12 cellular contexts compared by ENCODE assay signal in genomic region chr3:4583441-4583840, GRCh38.
DNase-seq lines count a peak whose midpoint lies in the region; ATAC-seq and TF ChIP-seq lines count a peak whose summit lies in the region.
"Had no signal": no experiment of that assay in that cellular context is flagged by ENCODE, and none has a peak within 500 bp of the region (broad histone marks: within the 10 kb centered on the region; RNA-seq: fewer than 3 reads in every experiment).

No MANE protein-coding gene starts in this region.

- WGBS in upper lobe of left lung, 2 donors = 25 to 46% methylated on average over 5 of the region's 5 CpGs

- no peak for ATAC-seq in naive thymus-derived CD4-positive, alpha-beta T cell
- ATAC-seq in upper lobe of left lung (ENCODE audit: low FRiP score in 2 of 2) = peak in 1 of 2 donors; percentile 62
- no peak for ATAC-seq in HG03520 (IDR thresholded peaks at IDR 0.05; ENCODE audit: unreplicated experiment)
- no peak for ATAC-seq in GM19035 (IDR thresholded peaks at IDR 0.05; ENCODE audit: unreplicated experiment)

- H3K36me3 Mint-ChIP-seq in activated naive CD4-positive, alpha-beta T cell treated with anti-CD3 and anti-CD28 coated beads, Interleukin-2, amount 50 U/mL, for 24 hours = no peaks in the 10 kb centered on the region
- H3K36me3 Mint-ChIP-seq in activated naive CD4-positive, alpha-beta T cell treated with anti-CD3 and anti-CD28 coated beads for 36 hours (ENCODE audit: low read depth) = no peaks in the 10 kb centered on the region
- no peaks in the 10 kb centered on the region for H3K36me3 Mint-ChIP-seq in naive thymus-derived CD4-positive, alpha-beta T cell
- H3K36me3 Mint-ChIP-seq: IgD-negative memory B cell had no signal

- H3K4me3 Mint-ChIP-seq in activated naive CD4-positive, alpha-beta T cell treated with anti-CD3 and anti-CD28 coated beads, Interleukin-2, amount 50 U/mL, for 24 hours = no peak overlapping the region
- no peak overlapping the region for H3K4me3 Mint-ChIP-seq in activated naive CD4-positive, alpha-beta T cell treated with anti-CD3 and anti-CD28 coated beads for 36 hours
- peak overlapping the region in 1 of 10 donors; percentile 8 for H3K4me3 Mint-ChIP-seq in naive thymus-derived CD4-positive, alpha-beta T cell

- DNase-seq in activated naive CD4-positive, alpha-beta T cell treated with anti-CD3 and anti-CD28 coated beads for 36 hours = no peak
- peak; percentile 78 for DNase-seq in fibroblast of pulmonary artery (ENCODE audit: low read depth)
- no peak for DNase-seq in naive thymus-derived CD4-positive, alpha-beta T cell
- peak in 1 of 2 donors; percentile 30 for DNase-seq in upper lobe of left lung
- DNase-seq in NCI-H2171 treated with DMSO at 0.1 percent for 48 hours (lab: John Stamatoyannopoulos, UW) = no peak
- DNase-seq: activated CD4-positive, alpha-beta T cell treated with anti-CD3 and anti-CD28 coated beads, Interleukin-2, amount 50 U/mL, for 4 hours; amniotic stem cell; NCI-H2171 had no signal

- TF ChIP-seq EP300 in upper lobe of left lung (IDR thresholded peaks at IDR 0.05) = no peak

- intact Hi-C loops in activated naive CD4-positive, alpha-beta T cell treated with anti-CD3 and anti-CD28 coated beads for 36 hours (cut with micrococcal nuclease) = loop anchor here (5.0 kb wide), 2 partner anchors 324 to 1406 kb away; partner anchors contain the start of gene CRBN
- intact Hi-C loops in naive thymus-derived CD4-positive, alpha-beta T cell (cut with micrococcal nuclease) = loop anchor here in 1 of 2 donors (2.0 kb wide), 2 partner anchors 15 to 91 kb away; partner anchors contain the start of gene ITPR1

- TF ChIP-seq CTCF in fibroblast of pulmonary artery (IDR thresholded peaks at IDR 0.05; ENCODE audit: low read length, missing control alignments) (no peak), upper lobe of left lung (IDR thresholded peaks at IDR 0.05) (no peak)

- H3K9me3 ChIP-seq in naive thymus-derived CD4-positive, alpha-beta T cell (ENCODE audit: control insufficient read depth in 2 of 3, low read length in 3 of 3) = no peaks in the 10 kb centered on the region
- no peaks in the 10 kb centered on the region for H3K9me3 ChIP-seq in upper lobe of left lung

- CTCF ChIA-PET in activated naive CD4-positive, alpha-beta T cell treated with anti-CD3 and anti-CD28 coated beads for 36 hours (lab: Charles Lee) = interaction anchor here (0.6 to 2.0 kb wide), 6 partner anchors 10 to 233 kb away, joined by 3 to 7 read pairs (median 4); no protein-coding TSS in a partner anchor
- CTCF ChIA-PET in naive thymus-derived CD4-positive, alpha-beta T cell (lab: Charles Lee) = interaction anchor here (1.1 to 1.5 kb wide), 3 partner anchors 11 to 229 kb away, joined by 3 to 4 read pairs (median 3); no protein-coding TSS in a partner anchor

- H3K27ac Mint-ChIP-seq in activated naive CD4-positive, alpha-beta T cell treated with anti-CD3 and anti-CD28 coated beads, Interleukin-2, amount 50 U/mL, for 24 hours = peak overlapping the region; percentile 59
- no peak overlapping the region for H3K27ac Mint-ChIP-seq in activated naive CD4-positive, alpha-beta T cell treated with anti-CD3 and anti-CD28 coated beads for 36 hours
- H3K27ac Mint-ChIP-seq in naive thymus-derived CD4-positive, alpha-beta T cell = peak overlapping the region in 6 of 9 donors; percentile 47 to 88 (median 72)

- no peaks in the 10 kb centered on the region for H3K36me3 ChIP-seq in naive thymus-derived CD4-positive, alpha-beta T cell (ENCODE audit: control insufficient read depth in 2 of 3, insufficient read depth in 3 of 3, low read length in 3 of 3)
- H3K36me3 ChIP-seq in upper lobe of left lung = no peaks in the 10 kb centered on the region

- no peaks in the 10 kb centered on the region for H3K27me3 Mint-ChIP-seq in activated naive CD4-positive, alpha-beta T cell treated with anti-CD3 and anti-CD28 coated beads, Interleukin-2, amount 50 U/mL, for 24 hours
- H3K27me3 Mint-ChIP-seq in activated naive CD4-positive, alpha-beta T cell treated with anti-CD3 and anti-CD28 coated beads for 36 hours (ENCODE audit: low read depth) = no peaks in the 10 kb centered on the region
- no peaks in the 10 kb centered on the region for H3K27me3 Mint-ChIP-seq in naive thymus-derived CD4-positive, alpha-beta T cell
- H3K27me3 Mint-ChIP-seq: IgD-negative memory B cell had no signal

- H3K4me3 ChIP-seq in fibroblast of pulmonary artery (replicated peaks; ENCODE audit: low read depth, low read length) (peak overlapping the region; percentile 15), upper lobe of left lung (peak overlapping the region in 1 of 4 donors; percentile 12)
- no peak overlapping the region for H3K4me3 ChIP-seq in naive thymus-derived CD4-positive, alpha-beta T cell (ENCODE audit: low read length)

- no peak for TF ChIP-seq POLR2A in upper lobe of left lung (IDR thresholded peaks at IDR 0.05)

- H3K4me1 ChIP-seq in naive thymus-derived CD4-positive, alpha-beta T cell (ENCODE audit: control insufficient read depth in 2 of 2, insufficient read depth in 2 of 2, low read length in 2 of 2) = peaks cover 26 to 35% of the 10 kb centered on the region in 2 donors
- H3K4me1 ChIP-seq in upper lobe of left lung = peaks cover 19 to 41% (median 31%) of the 10 kb centered on the region in 4 donors

- no peak overlapping the region for H3K27ac ChIP-seq in naive thymus-derived CD4-positive, alpha-beta T cell (ENCODE audit: low read depth, low read length)
- H3K27ac ChIP-seq in upper lobe of left lung = peak overlapping the region in 3 of 4 donors; percentile 6 to 59 (median 19)

- POLR2A ChIA-PET in naive thymus-derived CD4-positive, alpha-beta T cell (lab: Charles Lee) = interaction anchor here (1.0 kb wide), 1 partner anchor 90 kb away, joined by 6 read pairs; the partner anchor contains the start of gene ITPR1

- H3K9me3 Mint-ChIP-seq in activated naive CD4-positive, alpha-beta T cell treated with anti-CD3 and anti-CD28 coated beads, Interleukin-2, amount 50 U/mL, for 24 hours = no peaks in the 10 kb centered on the region
- no peaks in the 10 kb centered on the region for H3K9me3 Mint-ChIP-seq in activated naive CD4-positive, alpha-beta T cell treated with anti-CD3 and anti-CD28 coated beads for 36 hours
- no peaks in the 10 kb centered on the region for H3K9me3 Mint-ChIP-seq in naive thymus-derived CD4-positive, alpha-beta T cell
- H3K9me3 Mint-ChIP-seq: IgD-negative memory B cell had no signal

- no peaks in the 10 kb centered on the region for H3K27me3 ChIP-seq in naive thymus-derived CD4-positive, alpha-beta T cell (ENCODE audit: control insufficient read depth in 2 of 2, insufficient read depth in 2 of 2, low read length in 2 of 2)
- no peaks in the 10 kb centered on the region for H3K27me3 ChIP-seq in upper lobe of left lung

- H3K4me1 Mint-ChIP-seq in activated naive CD4-positive, alpha-beta T cell treated with anti-CD3 and anti-CD28 coated beads, Interleukin-2, amount 50 U/mL, for 24 hours = peaks cover 78% of the 10 kb centered on the region
- H3K4me1 Mint-ChIP-seq in activated naive CD4-positive, alpha-beta T cell treated with anti-CD3 and anti-CD28 coated beads for 36 hours (ENCODE audit: low read depth) = peaks cover 52% of the 10 kb centered on the region
- peaks cover 26 to 84% (median 70%) of the 10 kb centered on the region in 7 donors for H3K4me1 Mint-ChIP-seq in naive thymus-derived CD4-positive, alpha-beta T cell
